In the genomic region with DNA sequence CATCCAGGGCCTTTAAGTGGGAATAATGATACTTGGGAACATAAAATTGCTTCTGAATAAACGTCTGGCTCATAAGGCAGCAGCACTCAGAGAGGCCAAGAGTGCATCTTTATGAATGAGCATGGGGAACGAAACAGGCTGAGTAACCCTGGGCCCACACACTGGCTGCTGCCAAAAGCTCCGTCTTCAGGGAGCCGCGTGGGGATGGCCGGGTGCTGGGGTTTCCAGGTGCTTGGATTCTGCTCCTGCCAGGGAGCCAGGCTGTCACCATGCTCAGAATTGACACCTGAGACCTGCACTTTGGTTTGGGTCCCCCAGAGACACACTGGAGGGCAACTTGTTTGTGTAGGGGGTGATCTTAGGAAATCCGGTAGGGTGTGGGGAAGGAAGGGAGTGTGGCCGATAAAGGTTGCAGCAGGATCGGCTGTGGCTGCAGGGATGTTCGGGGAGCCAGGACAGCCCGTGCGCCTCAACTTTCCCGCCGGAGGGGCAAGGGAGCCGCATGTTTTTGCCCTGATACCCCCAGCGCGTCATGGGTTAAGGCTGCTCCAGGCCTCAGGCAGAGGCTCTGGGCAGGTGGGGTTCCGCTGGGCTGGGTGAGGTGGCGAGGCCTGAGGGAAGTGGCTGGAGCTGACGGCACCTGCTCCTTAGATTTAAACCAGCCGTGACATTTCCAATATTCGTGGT, we compare ENCODE assay signal across 15 cellular contexts.
DNase-seq lines count a peak whose midpoint lies in the region; ATAC-seq and TF ChIP-seq lines count a peak whose summit lies in the region.
"Had no signal": no experiment of that assay in that cellular context is flagged by ENCODE, and none has a peak within 500 bp of the region (broad histone marks: within the 10 kb centered on the region; RNA-seq: fewer than 3 reads in every experiment).

No MANE protein-coding gene starts in this region.

- no peaks in the 10 kb centered on the region for H3K4me1 ChIP-seq in lower lobe of right lung

- TF ChIP-seq CTCF in NB4 (IDR thresholded peaks at IDR 0.05; ENCODE audit: low read depth, low read length): no peak
- TF ChIP-seq CTCF in lower lobe of right lung (IDR thresholded peaks at IDR 0.05): no peak
- no peak for TF ChIP-seq CTCF in brain microvascular endothelial cell (IDR thresholded peaks at IDR 0.05; ENCODE audit: low read depth, low read length, missing control alignments)

- H3K4me3 Mint-ChIP-seq in activated naive CD8-positive, alpha-beta T cell treated with anti-CD3 and anti-CD28 coated beads, Interleukin-2, amount 10 ng/mL, durations not matched to agents 7 days and 5 days: no peak overlapping the region
- no peak overlapping the region for H3K4me3 Mint-ChIP-seq in activated naive CD8-positive, alpha-beta T cell treated with anti-CD3 and anti-CD28 coated beads, Interleukin-2, amount 50 U/mL, for 24 hours
- H3K4me3 Mint-ChIP-seq: CD4-positive, CD25-positive, alpha-beta regulatory T cell had no signal

- no peak for TF ChIP-seq POLR2A in NB4 (IDR thresholded peaks at IDR 0.05; ENCODE audit: extremely low read depth, insufficient read length)

- DNase-seq in activated naive CD8-positive, alpha-beta T cell treated with anti-CD3 and anti-CD28 coated beads, Interleukin-2, amount 10 ng/mL, durations not matched to agents 7 days and 5 days: peak; percentile 4
- DNase-seq in activated naive CD8-positive, alpha-beta T cell treated with anti-CD3 and anti-CD28 coated beads, Interleukin-2, amount 50 U/mL, for 24 hours: no peak
- DNase-seq in NB4 (ENCODE audit: low read depth) (peak; percentile 17), NCI-H2227 treated with DMSO at 0.1 percent for 48 hours (lab: John Stamatoyannopoulos, UW) (peak; percentile 69), lower lobe of right lung (peak; percentile 17), brain microvascular endothelial cell (no peak), NK-92 (lab: John Stamatoyannopoulos, UW; ENCODE audit: unreplicated experiment) (no peak), NCI-H1930 (lab: John Stamatoyannopoulos, UW) (no peak)
- DNase-seq: CD4-positive, CD25-positive, alpha-beta regulatory T cell; NCI-H1048; NCI-H2081; NCI-H748 treated with DMSO at 0.1 percent for 48 hours had no signal

- POLR2A ChIA-PET in activated naive CD8-positive, alpha-beta T cell treated with anti-CD3 and anti-CD28 coated beads, Interleukin-2, amount 10 ng/mL, durations not matched to agents 7 days and 5 days (lab: Charles Lee): no interaction called here

- no peaks in the 10 kb centered on the region for H3K36me3 Mint-ChIP-seq in activated naive CD8-positive, alpha-beta T cell treated with anti-CD3 and anti-CD28 coated beads, Interleukin-2, amount 10 ng/mL, durations not matched to agents 7 days and 5 days
- no peaks in the 10 kb centered on the region for H3K36me3 Mint-ChIP-seq in activated naive CD8-positive, alpha-beta T cell treated with anti-CD3 and anti-CD28 coated beads, Interleukin-2, amount 50 U/mL, for 24 hours (ENCODE audit: low read depth)
- H3K36me3 Mint-ChIP-seq: CD4-positive, CD25-positive, alpha-beta regulatory T cell had no signal

- H3K4me3 ChIP-seq in NB4 (ENCODE audit: low read depth, low read length) (no peak overlapping the region), lower lobe of right lung (no peak overlapping the region), brain microvascular endothelial cell (ENCODE audit: low read depth, low read length) (no peak overlapping the region)

- H3K4me1 Mint-ChIP-seq in activated naive CD8-positive, alpha-beta T cell treated with anti-CD3 and anti-CD28 coated beads, Interleukin-2, amount 10 ng/mL, durations not matched to agents 7 days and 5 days: no peaks in the 10 kb centered on the region
- H3K4me1 Mint-ChIP-seq in activated naive CD8-positive, alpha-beta T cell treated with anti-CD3 and anti-CD28 coated beads, Interleukin-2, amount 50 U/mL, for 24 hours: no peaks in the 10 kb centered on the region
- H3K4me1 Mint-ChIP-seq: CD4-positive, CD25-positive, alpha-beta regulatory T cell had no signal

- H3K36me3 ChIP-seq in lower lobe of right lung (no peaks in the 10 kb centered on the region), brain microvascular endothelial cell (replicated peaks) (no peaks in the 10 kb centered on the region)

- no peak overlapping the region for H3K27ac ChIP-seq in lower lobe of right lung
- no peak overlapping the region for H3K27ac ChIP-seq in brain microvascular endothelial cell
- H3K27ac ChIP-seq: KMS-11 had no signal

- in situ Hi-C loops in brain microvascular endothelial cell (cut with HindIII; ENCODE audit: low pct_ligation_motif_present, low sequenced_read_pairs): no loop called here

- H3K9me3 ChIP-seq in lower lobe of right lung: peaks cover 6% of the 10 kb centered on the region

- H3K27me3 ChIP-seq in lower lobe of right lung (ENCODE audit: low read depth) (peaks cover 36% of the 10 kb centered on the region), brain microvascular endothelial cell (replicated peaks) (no peaks in the 10 kb centered on the region)

- intact Hi-C loops in lower lobe of right lung (cut with DNase I): no loop called here

- H3K9me3 Mint-ChIP-seq in activated naive CD8-positive, alpha-beta T cell treated with anti-CD3 and anti-CD28 coated beads, Interleukin-2, amount 10 ng/mL, durations not matched to agents 7 days and 5 days: peaks cover 12% of the 10 kb centered on the region
- peaks cover 10% of the 10 kb centered on the region for H3K9me3 Mint-ChIP-seq in activated naive CD8-positive, alpha-beta T cell treated with anti-CD3 and anti-CD28 coated beads, Interleukin-2, amount 50 U/mL, for 24 hours

- H3K27me3 Mint-ChIP-seq in activated naive CD8-positive, alpha-beta T cell treated with anti-CD3 and anti-CD28 coated beads, Interleukin-2, amount 10 ng/mL, durations not matched to agents 7 days and 5 days: peaks cover 24% of the 10 kb centered on the region
- peaks cover 32% of the 10 kb centered on the region for H3K27me3 Mint-ChIP-seq in activated naive CD8-positive, alpha-beta T cell treated with anti-CD3 and anti-CD28 coated beads, Interleukin-2, amount 50 U/mL, for 24 hours

- H3K27ac Mint-ChIP-seq in activated naive CD8-positive, alpha-beta T cell treated with anti-CD3 and anti-CD28 coated beads, Interleukin-2, amount 10 ng/mL, durations not matched to agents 7 days and 5 days: no peak overlapping the region
- no peak overlapping the region for H3K27ac Mint-ChIP-seq in activated naive CD8-positive, alpha-beta T cell treated with anti-CD3 and anti-CD28 coated beads, Interleukin-2, amount 50 U/mL, for 24 hours
- H3K27ac Mint-ChIP-seq: CD4-positive, CD25-positive, alpha-beta regulatory T cell had no signal

- ATAC-seq in activated naive CD8-positive, alpha-beta T cell treated with anti-CD3 and anti-CD28 coated beads, Interleukin-2, amount 10 ng/mL, durations not matched to agents 7 days and 5 days (ENCODE audit: low read depth): no peak
- ATAC-seq in activated naive CD8-positive, alpha-beta T cell treated with anti-CD3 and anti-CD28 coated beads, Interleukin-2, amount 50 U/mL, for 24 hours: no peak
- ATAC-seq in lower lobe of right lung: no peak
- ATAC-seq: Panc1, SK-N-SH treated with all-trans-retinoic acid at 6 μM for 48 hours had no signal

Comparison
In these comparisons a context has a peak if more than half of its experiments do, and no peak if none do; other contexts are left out.
1. DNase-seq: peak in activated naive CD8-positive, alpha-beta T cell treated with anti-CD3 and anti-CD28 coated beads, Interleukin-2, amount 10 ng/mL, durations not matched to agents 7 days and 5 days (single experiment), NB4 (single experiment), NCI-H2227 treated with DMSO at 0.1 percent for 48 hours (single experiment) and lower lobe of right lung (single experiment); none in activated naive CD8-positive, alpha-beta T cell treated with anti-CD3 and anti-CD28 coated beads, Interleukin-2, amount 50 U/mL, for 24 hours (single experiment), brain microvascular endothelial cell (single experiment), NK-92 (single experiment) and NCI-H1930 (0 of 2).